In genomic region chr11:17257200-17257599, GRCh38 we compare ENCODE assay signal across 15 cellular contexts. TPM values are rescaled to one million over a fixed set of nuclear protein-coding genes. Genes with fewer than 3 reads are reported as not detected.
DNase-seq lines count a peak whose midpoint lies in the region; ATAC-seq and TF ChIP-seq lines count a peak whose summit lies in the region.
"Had no signal": no experiment of that assay in that cellular context is flagged by ENCODE, and none has a peak within 500 bp of the region (broad histone marks: within the 10 kb centered on the region; RNA-seq: fewer than 3 reads in every experiment).

No MANE protein-coding gene starts in this region.

- H3K27ac ChIP-seq in prostate gland (no peak overlapping the region), dorsolateral prefrontal cortex (no peak overlapping the region)
- H3K27ac ChIP-seq: adrenal gland, transverse colon had no signal

- no peaks in the 10 kb centered on the region for H3K9me3 ChIP-seq in prostate gland
- H3K9me3 ChIP-seq: adrenal gland, heart right ventricle, transverse colon had no signal

- H3K36me3 ChIP-seq in prostate gland = no peaks in the 10 kb centered on the region
- H3K36me3 ChIP-seq: adrenal gland, heart right ventricle, transverse colon had no signal

- intact Hi-C loops in prostate gland (cut with DNase I) (no loop called here), dorsolateral prefrontal cortex (cut with DNase I) (no loop called here)

- DNase-seq in GM03348 (ENCODE audit: low spot score) (peak; percentile 10), OCI-M1 (lab: John Stamatoyannopoulos, UW) (peak; percentile 32), choroid plexus epithelial cell (ENCODE audit: low read depth) (peak; percentile 62), omental fat pad (ENCODE audit: low spot score) (no peak), prostate gland (ENCODE audit: low spot score) (no peak), GM19238 (ENCODE audit: insufficient read length, low spot score) (no peak), dorsolateral prefrontal cortex (no peak)
- DNase-seq: adrenal gland, Calu3, heart right ventricle, left ventricle myocardium superior, NCI-H1048, NCI-H446, SHP77 treated with DMSO at 0.1 percent for 48 hours, transverse colon had no signal

- ATAC-seq in omental fat pad (ENCODE audit: low FRiP score) = peak; percentile 72
- ATAC-seq: left ventricle myocardium superior had no signal

- TF ChIP-seq CTCF in choroid plexus epithelial cell (conservative IDR thresholded peaks at IDR 0.05; ENCODE audit: low read depth, low read length) (no peak), omental fat pad (IDR thresholded peaks at IDR 0.05) (no peak), prostate gland (IDR thresholded peaks at IDR 0.05) (no peak), dorsolateral prefrontal cortex (IDR thresholded peaks at IDR 0.05 in 54 of 56, conservative IDR thresholded peaks at IDR 0.05 in 2 of 56; ENCODE audit: low read depth in 1 of 56, partially characterized antibody in 56 of 56) (no peak)

- H3K27me3 ChIP-seq in prostate gland (replicated peaks; ENCODE audit: insufficient read depth) = no peaks in the 10 kb centered on the region
- H3K27me3 ChIP-seq in dorsolateral prefrontal cortex = no peaks in the 10 kb centered on the region
- H3K27me3 ChIP-seq: adrenal gland, heart right ventricle, transverse colon had no signal

- no peaks in the 10 kb centered on the region for H3K4me1 ChIP-seq in prostate gland (replicated peaks)
- H3K4me1 ChIP-seq: adrenal gland, heart right ventricle had no signal

- no peak for TF ChIP-seq POLR2A in prostate gland (IDR thresholded peaks at IDR 0.05)

- 60% methylated on average over 1 of the region's 1 CpG for WGBS in prostate gland

- H3K4me3 ChIP-seq in choroid plexus epithelial cell (ENCODE audit: low read depth, low read length) = no peak overlapping the region
- no peak overlapping the region for H3K4me3 ChIP-seq in prostate gland
- H3K4me3 ChIP-seq in dorsolateral prefrontal cortex = no peak overlapping the region
- H3K4me3 ChIP-seq: adrenal gland, heart right ventricle, transverse colon had no signal

RNA-seq across cellular contexts. Expression of gene NUCB2, which starts 19.3 kb away (rescaled TPM):
- 10 to 100 TPM; 31.9 to 54.7 (median 41.8) TPM for total RNA-seq in omental fat pad
- total RNA-seq in prostate gland = 100 to 1,000 TPM in 1 of 2 donors, 10 to 100 TPM in 1; 39.2 to 110 TPM
- total RNA-seq in dorsolateral prefrontal cortex = 10 to 100 TPM; 29.3 to 67.4 (median 44.9) TPM

RNA-seq across cellular contexts. Expression of gene PIK3C2A, which starts 49.4 kb away (rescaled TPM):
- total RNA-seq in omental fat pad = 100 to 1,000 TPM in 2 of 4 donors, 10 to 100 TPM in 2; 67.9 to 134 (median 90.0) TPM
- 10 to 100 TPM; 66.0 to 90.0 TPM for total RNA-seq in prostate gland
- total RNA-seq in dorsolateral prefrontal cortex = 100 to 1,000 TPM in 2 of 120 experiments, 10 to 100 TPM in 118; 48.9 to 110 (median 68.0) TPM

Comparison
In these comparisons a context has a peak if more than half of its experiments do, and no peak if none do; other contexts are left out.
1. DNase-seq: peak in GM03348 (single experiment), OCI-M1 (single experiment) and choroid plexus epithelial cell (single experiment); none in omental fat pad (single experiment), prostate gland (single experiment), GM19238 (single experiment) and dorsolateral prefrontal cortex (0 of 10).